In genomic region chr4:113837397-113837796, GRCh38 we compare ENCODE assay signal across 8 cellular contexts.
DNase-seq lines count a peak whose midpoint lies in the region; ATAC-seq, FAIRE-seq and TF ChIP-seq lines count a peak whose summit lies in the region.

No MANE protein-coding gene starts in this region.

- no peaks in the 10 kb centered on the region for H3K27me3 ChIP-seq in fibroblast of lung (ENCODE audit: control insufficient read depth, insufficient read depth, low read length)

- H3K4me3 Mint-ChIP-seq in activated CD4-positive, alpha-beta T cell treated with anti-CD3 and anti-CD28 coated beads for 36 hours: no peak overlapping the region
- no peak overlapping the region for H3K4me3 Mint-ChIP-seq in T-cell

- TF ChIP-seq CTCF in fibroblast of lung (conservative IDR thresholded peaks at IDR 0.05 in 1 of 2, IDR thresholded peaks at IDR 0.05 in 1 of 2; ENCODE audit: low read depth in 1 of 2, low read length in 2 of 2): no peak

- H4K20me1 ChIP-seq in fibroblast of lung (ENCODE audit: control insufficient read depth, extremely low read depth, insufficient read depth, low read length): no peaks in the 10 kb centered on the region

- no peak for DNase-seq in activated CD4-positive, alpha-beta T cell treated with anti-CD3 and anti-CD28 coated beads for 36 hours
- no peak for DNase-seq in activated CD4-positive, alpha-beta T cell treated with anti-CD3 and anti-CD28 coated beads for 1 hour
- DNase-seq in NCI-H226 (peak; percentile 68), fibroblast of lung (ENCODE audit: low read depth in 2 of 2) (peak; percentile 91 to 93), urothelium cell line (ENCODE audit: low spot score) (peak; percentile 17), T-cell (no peak), NCI-H128 (lab: John Stamatoyannopoulos, UW; ENCODE audit: unreplicated experiment) (no peak)

- H3K9ac ChIP-seq in fibroblast of lung (ENCODE audit: insufficient read depth, low read length): no peak overlapping the region

- no peak overlapping the region for H3K27ac Mint-ChIP-seq in activated CD4-positive, alpha-beta T cell treated with anti-CD3 and anti-CD28 coated beads for 36 hours
- H3K27ac Mint-ChIP-seq in T-cell: no peak overlapping the region

- H2AFZ ChIP-seq in fibroblast of lung (ENCODE audit: low read length): peak overlapping the region; percentile 50

- peaks cover 8% of the 10 kb centered on the region for H3K4me1 Mint-ChIP-seq in activated CD4-positive, alpha-beta T cell treated with anti-CD3 and anti-CD28 coated beads for 36 hours
- H3K4me1 Mint-ChIP-seq in T-cell: no peaks in the 10 kb centered on the region

- H3K79me2 ChIP-seq in fibroblast of lung (ENCODE audit: control insufficient read depth, insufficient read depth, low read length): no peaks in the 10 kb centered on the region

- H3K4me2 ChIP-seq in fibroblast of lung (ENCODE audit: extremely low read depth, insufficient read depth, low read length): peak overlapping the region; percentile 51

- peak; percentile 77 for ATAC-seq in activated CD4-positive, alpha-beta T cell treated with anti-CD3 and anti-CD28 coated beads for 36 hours
- ATAC-seq in HG02759 (IDR thresholded peaks at IDR 0.05; ENCODE audit: unreplicated experiment) (peak; percentile 100), T-cell (replicated peaks in 1 of 4) (no peak)

- H3K4me3 ChIP-seq in fibroblast of lung (replicated peaks in 1 of 4; ENCODE audit: control extremely low read depth in 1 of 4, insufficient read depth in 1 of 4, low read depth in 3 of 4, low read length in 4 of 4): no peak overlapping the region

- peaks cover 8% of the 10 kb centered on the region for H3K4me1 ChIP-seq in fibroblast of lung (ENCODE audit: control insufficient read depth, extremely low read depth, insufficient read depth, low read length)

- no peaks in the 10 kb centered on the region for H3K36me3 ChIP-seq in fibroblast of lung (ENCODE audit: control insufficient read depth, insufficient read depth, low read length)

- peak overlapping the region; percentile 53 for H3K27ac ChIP-seq in fibroblast of lung (ENCODE audit: insufficient read depth, low read length)

- H3K9me3 Mint-ChIP-seq in activated CD4-positive, alpha-beta T cell treated with anti-CD3 and anti-CD28 coated beads for 36 hours (ENCODE audit: low read depth): no peaks in the 10 kb centered on the region
- no peaks in the 10 kb centered on the region for H3K9me3 Mint-ChIP-seq in T-cell

- H3K27me3 Mint-ChIP-seq in activated CD4-positive, alpha-beta T cell treated with anti-CD3 and anti-CD28 coated beads for 36 hours: no peaks in the 10 kb centered on the region
- H3K27me3 Mint-ChIP-seq in T-cell: no peaks in the 10 kb centered on the region

- peak; percentile 9 for FAIRE-seq in urothelium cell line (lab: Jason Lieb, UNC)

- POLR2A ChIA-PET in activated CD4-positive, alpha-beta T cell treated with anti-CD3 and anti-CD28 coated beads for 36 hours (lab: Charles Lee): no interaction called here
- POLR2A ChIA-PET in T-cell (lab: Charles Lee): interaction anchor here in 1 of 2 donors (0.6 kb wide), 1 partner anchor 63 kb away, joined by 3 read pairs; no protein-coding TSS in a partner anchor

- H3K9me3 ChIP-seq in fibroblast of lung (ENCODE audit: control insufficient read depth, insufficient read depth, low read depth, low read length): no peaks in the 10 kb centered on the region

- CTCF ChIA-PET in activated CD4-positive, alpha-beta T cell treated with anti-CD3 and anti-CD28 coated beads for 36 hours (lab: Charles Lee): interaction anchor here (0.8 to 1.4 kb wide), 2 partner anchors 9 to 53 kb away, joined by 3 to 4 read pairs; no protein-coding TSS in a partner anchor
- CTCF ChIA-PET in T-cell (lab: Charles Lee): no interaction called here

- no peaks in the 10 kb centered on the region for H3K36me3 Mint-ChIP-seq in activated CD4-positive, alpha-beta T cell treated with anti-CD3 and anti-CD28 coated beads for 36 hours (ENCODE audit: low read depth)
- H3K36me3 Mint-ChIP-seq in T-cell: no peaks in the 10 kb centered on the region

- intact Hi-C loops in activated CD4-positive, alpha-beta T cell treated with anti-CD3 and anti-CD28 coated beads for 36 hours (cut with DNase I, micrococcal nuclease): no loop called here

Comparison
In these comparisons a context has a peak if more than half of its experiments do, and no peak if none do; other contexts are left out.
1. ATAC-seq: peak in activated CD4-positive, alpha-beta T cell treated with anti-CD3 and anti-CD28 coated beads for 36 hours (single experiment) and HG02759 (single experiment); none in T-cell (0 of 4).
2. DNase-seq: peak in NCI-H226 (single experiment), fibroblast of lung (2 of 2) and urothelium cell line (single experiment); none in activated CD4-positive, alpha-beta T cell treated with anti-CD3 and anti-CD28 coated beads for 36 hours (single experiment), activated CD4-positive, alpha-beta T cell treated with anti-CD3 and anti-CD28 coated beads for 1 hour (single experiment), T-cell (0 of 34) and NCI-H128 (single experiment).